ENCODE assay signal across 8 cellular contexts in the genomic region with DNA sequence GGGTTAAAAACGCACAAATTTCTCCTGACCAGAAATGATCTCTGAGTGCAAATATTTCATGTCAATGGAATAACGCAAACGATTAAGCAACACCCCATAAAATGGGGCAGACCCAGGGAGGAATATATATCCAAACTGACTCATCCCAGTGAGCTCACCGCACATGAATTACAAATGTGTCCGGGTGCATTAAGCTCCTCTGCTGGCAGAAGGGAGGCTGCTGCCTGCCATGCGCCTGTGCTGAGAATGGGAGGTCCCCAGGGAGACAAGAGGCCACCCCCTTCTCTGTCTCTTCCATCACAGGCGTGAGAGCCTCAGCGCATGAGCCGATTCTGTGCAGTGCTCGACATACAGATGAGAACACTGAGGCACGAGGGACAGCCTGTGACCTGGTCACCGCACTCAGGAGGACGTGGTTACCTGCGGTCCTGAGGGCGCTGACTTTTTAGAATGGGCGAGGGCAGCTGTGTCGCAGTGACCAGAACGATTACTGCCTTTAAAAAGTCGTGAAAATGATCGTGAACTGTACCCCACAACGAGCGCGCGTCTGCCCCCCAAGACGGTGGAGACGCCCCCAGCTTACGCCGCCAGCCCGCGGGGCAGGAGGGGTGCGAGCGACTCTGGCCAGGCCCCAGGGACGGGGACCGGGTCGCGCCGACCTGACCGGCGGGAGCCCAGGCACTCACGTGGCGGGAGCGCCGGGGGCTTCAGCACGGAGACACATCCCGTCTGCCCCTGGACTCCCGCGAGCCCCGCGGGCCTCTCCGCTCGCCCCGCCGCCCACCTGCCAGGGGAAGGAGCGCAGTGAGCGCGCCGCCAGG.
A peak's percentile ranks its signal among the peaks of the same experiment; 100 is the strongest.
DNase-seq lines count a peak whose midpoint lies in the region; TF ChIP-seq lines count a peak whose summit lies in the region.
"Not testable (repeated sequence)": the region's sequence is repeated elsewhere in the genome, so short reads cannot be mapped to it uniquely, and the experiment has no call there.

No MANE protein-coding gene starts in this region.

- TF ChIP-seq CTCF in fibroblast of lung (conservative IDR thresholded peaks at IDR 0.05 in 1 of 2, IDR thresholded peaks at IDR 0.05 in 1 of 2; ENCODE audit: low read depth in 1 of 2, low read length in 2 of 2) = not testable (repeated sequence)

- peaks cover 49% of the 10 kb centered on the region for H3K4me1 ChIP-seq in BLaER1
- H3K4me1 ChIP-seq in fibroblast of lung (ENCODE audit: control insufficient read depth, extremely low read depth, insufficient read depth, low read length); mucosa of stomach (ENCODE audit: control insufficient read depth, insufficient read depth, low read length): not testable (repeated sequence)

- H3K9ac ChIP-seq in BLaER1 (peak overlapping the region; percentile 80), fibroblast of lung (ENCODE audit: insufficient read depth, low read length) (peak overlapping the region; percentile 90), mucosa of stomach (ENCODE audit: low read length) (peak overlapping the region; percentile 72)

- H4K20me1 ChIP-seq in BLaER1; fibroblast of lung (ENCODE audit: control insufficient read depth, extremely low read depth, insufficient read depth, low read length): not testable (repeated sequence)

- H2AFZ ChIP-seq in fibroblast of lung (ENCODE audit: low read length) = not testable (repeated sequence)

- H3K9me3 ChIP-seq in BLaER1; fibroblast of lung (ENCODE audit: control insufficient read depth, insufficient read depth, low read depth, low read length); mucosa of stomach (ENCODE audit: control insufficient read depth, low read length): not testable (repeated sequence)

- H3K4me2 ChIP-seq in BLaER1 (peak overlapping the region; percentile 92), fibroblast of lung (ENCODE audit: extremely low read depth, insufficient read depth, low read length) (peak overlapping the region; percentile 85)

- H3K36me3 ChIP-seq in BLaER1; fibroblast of lung (ENCODE audit: control insufficient read depth, insufficient read depth, low read length); mucosa of stomach (ENCODE audit: control insufficient read depth, insufficient read depth, low read length): not testable (repeated sequence)

- H3K27ac ChIP-seq in BLaER1 (peak overlapping the region; percentile 76), fibroblast of lung (ENCODE audit: insufficient read depth, low read length) (peak overlapping the region; percentile 99)

- H3K79me2 ChIP-seq in fibroblast of lung (ENCODE audit: control insufficient read depth, insufficient read depth, low read length) = not testable (repeated sequence)

- peak; percentile 75 for DNase-seq in GOT3 (lab: John Stamatoyannopoulos, UW)
- DNase-seq in NCI-H1092 (lab: John Stamatoyannopoulos, UW) = peak; percentile 55
- DNase-seq in SKM-1 treated with dmso at 0.1 percent for 144 hours (lab: John Stamatoyannopoulos, UW; ENCODE audit: unreplicated experiment) = peak; percentile 42
- peak; percentile 23 to 48 (median 40) for DNase-seq in activated naive CD4-positive, alpha-beta T cell (lab: John Stamatoyannopoulos, UW)
- peak; percentile 97 for DNase-seq in fibroblast of lung (ENCODE audit: low read depth in 2 of 2)
- peak; percentile 24 for DNase-seq in stimulated activated CD8-positive, alpha-beta memory T cell treated with anti-CD3 and anti-CD28 coated beads, Interleukin-12 subunit alpha, Interleukin-12 subunit beta, amount 100 ng/mL, for 1 hour (ENCODE audit: low read depth)

- peak overlapping the region; percentile 80 for H3K4me3 ChIP-seq in BLaER1
- H3K4me3 ChIP-seq in fibroblast of lung (replicated peaks in 1 of 4; ENCODE audit: control extremely low read depth in 1 of 4, insufficient read depth in 1 of 4, low read depth in 3 of 4, low read length in 4 of 4) = peak overlapping the region; percentile 56 to 70 (median 62)
- peak overlapping the region; percentile 36 for H3K4me3 ChIP-seq in mucosa of stomach (ENCODE audit: low read length)

- H3K27me3 ChIP-seq in BLaER1; fibroblast of lung (ENCODE audit: control insufficient read depth, insufficient read depth, low read length); mucosa of stomach (ENCODE audit: control insufficient read depth, insufficient read depth, low read length): not testable (repeated sequence)

Comparison
In these comparisons a context has a peak if more than half of its experiments do, and no peak if none do; other contexts are left out.
1. Peak in every context shown above with its lines: DNase-seq, H3K4me3 ChIP-seq and H3K27ac ChIP-seq.
2. DNase-seq: peak in every context shown above with its lines; median percentile 97 in fibroblast of lung; 75 in GOT3; 55 in NCI-H1092; 42 in SKM-1 treated with dmso at 0.1 percent for 144 hours; 40 in activated naive CD4-positive, alpha-beta T cell; 24 in stimulated activated CD8-positive, alpha-beta memory T cell treated with anti-CD3 and anti-CD28 coated beads, Interleukin-12 subunit alpha, Interleukin-12 subunit beta, amount 100 ng/mL, for 1 hour.